In the genomic region with DNA sequence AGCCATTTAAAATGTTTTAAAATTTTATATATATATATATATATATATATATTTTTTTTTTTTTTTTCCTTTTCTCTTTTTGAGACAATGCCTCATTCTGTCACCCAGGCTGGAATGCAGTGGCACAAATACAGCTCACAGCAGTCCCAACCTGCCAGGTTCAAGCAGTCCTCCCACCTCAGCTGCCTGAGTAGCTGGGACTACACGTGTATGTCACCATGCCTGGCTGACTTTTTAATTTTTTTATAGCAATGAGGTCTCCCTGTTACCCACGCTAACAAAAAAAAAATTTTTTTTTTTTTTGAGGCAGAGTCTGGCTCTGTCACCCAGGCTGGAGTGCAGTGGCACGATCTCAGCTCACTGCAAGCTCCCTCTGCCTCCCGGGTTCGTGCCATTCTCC, we compare ENCODE assay signal across 7 cellular contexts. TPM values are rescaled to one million over a fixed set of nuclear protein-coding genes. Genes with fewer than 3 reads are reported as not detected.
DNase-seq lines count a peak whose midpoint lies in the region; ATAC-seq and TF ChIP-seq lines count a peak whose summit lies in the region.
"Not testable (repeated sequence)": the region's sequence is repeated elsewhere in the genome, so short reads cannot be mapped to it uniquely, and the experiment has no call there.

No MANE protein-coding gene starts in this region.

- WGBS in trophoblast cell (ENCODE audit: extremely low coverage, insufficient coverage, insufficient read length): no CpG with 5 or more reads among the region's 5 CpGs

- H3K4me3 Mint-ChIP-seq in activated T-helper 2 cell treated with anti-CD3 and anti-CD28 coated beads, Interferon-gamma antibody, Interleukin-2, Interleukin-4, amounts not matched to agents 10 μg/mL and 5 μg/mL and 100 μg/mL, durations not matched to agents 14 hours and 24 hours and 36 hours (ENCODE audit: low read depth); chondrocyte (ENCODE audit: unreplicated experiment); memory B cell; stimulated activated memory B cell treated with anti-CD40 and anti-IgM and Interleukin-4, amounts not matched to agents 10 μg/mL and 1 μg/mL and 100 μg/mL, for 72 hours: not testable (repeated sequence)

- H3K4ac ChIP-seq in trophoblast cell (ENCODE audit: low read depth, low read length): peak overlapping the region; percentile 93

- peaks cover 15% of the 10 kb centered on the region in 2 experiments for H3K36me3 ChIP-seq in trophoblast cell (ENCODE audit: control insufficient read depth in 1 of 2, insufficient read depth in 2 of 2, low read length in 2 of 2)

- H3K23ac ChIP-seq in trophoblast cell (ENCODE audit: low read length): not testable (repeated sequence)

- H4K91ac ChIP-seq in trophoblast cell (ENCODE audit: low read depth, low read length): not testable (repeated sequence)

- not testable (repeated sequence) for H2BK12ac ChIP-seq in trophoblast cell (ENCODE audit: low read length)

- ATAC-seq in memory B cell (ENCODE audit: low read depth); stimulated activated memory B cell treated with anti-CD40 and anti-IgM and Interleukin-4, amounts not matched to agents 10 μg/mL and 1 μg/mL and 100 μg/mL, for 72 hours: not testable (repeated sequence)

- peak overlapping the region; percentile 12 for H3K27ac ChIP-seq in AG04450 (ENCODE audit: low read depth, low read length)
- not testable (repeated sequence) for H3K27ac ChIP-seq in trophoblast cell (ENCODE audit: low read depth, low read length)

- H3K79me2 ChIP-seq in trophoblast cell (ENCODE audit: control insufficient read depth, insufficient read depth, low read length, poor library complexity): peaks cover 31% of the 10 kb centered on the region

- not testable (repeated sequence) for H2AFZ ChIP-seq in trophoblast cell (ENCODE audit: insufficient read depth, low read length, poor library complexity)

- not testable (repeated sequence) for H3K27me3 Mint-ChIP-seq in activated T-helper 2 cell treated with anti-CD3 and anti-CD28 coated beads, Interferon-gamma antibody, Interleukin-2, Interleukin-4, amounts not matched to agents 10 μg/mL and 5 μg/mL and 100 μg/mL, durations not matched to agents 14 hours and 24 hours and 36 hours (ENCODE audit: low read depth); chondrocyte (ENCODE audit: low read depth); memory B cell; stimulated activated memory B cell treated with anti-CD40 and anti-IgM and Interleukin-4, amounts not matched to agents 10 μg/mL and 1 μg/mL and 100 μg/mL, for 72 hours

- intact Hi-C loops in activated T-helper 2 cell treated with anti-CD3 and anti-CD28 coated beads, Interferon-gamma antibody, Interleukin-2, Interleukin-4, amounts not matched to agents 10 μg/mL and 5 μg/mL and 100 μg/mL, durations not matched to agents 14 hours and 24 hours and 36 hours (cut with micrococcal nuclease): loop anchor here (10.0 kb wide), 1 partner anchor 54 kb away; no protein-coding TSS in a partner anchor

- not testable (repeated sequence) for H3K27me3 ChIP-seq in AG04450 (ENCODE audit: control insufficient read depth, insufficient read depth, low read length); trophoblast cell (ENCODE audit: insufficient read depth, low read length)

- not testable (repeated sequence) for H3K4me3 ChIP-seq in AG04450 (ENCODE audit: low read depth, low read length); trophoblast cell (ENCODE audit: low read depth, low read length)

- not testable (repeated sequence) for H4K8ac ChIP-seq in trophoblast cell (ENCODE audit: low read depth, low read length)

- H3K4me2 ChIP-seq in trophoblast cell (ENCODE audit: low read length): not testable (repeated sequence)

- H2BK5ac ChIP-seq in trophoblast cell (ENCODE audit: low read depth, low read length, poor library complexity): not testable (repeated sequence)

- POLR2A ChIA-PET in AG04450 (lab: Yijun Ruan, JAX): interaction anchor here (1.1 kb wide), 1 partner anchor 32 kb away, joined by 4 read pairs; no protein-coding TSS in a partner anchor

- not testable (repeated sequence) for H4K12ac ChIP-seq in trophoblast cell (ENCODE audit: low read depth, low read length)

- not testable (repeated sequence) for H3K9ac ChIP-seq in trophoblast cell (ENCODE audit: low read length)

- not testable (repeated sequence) for H2AK5ac ChIP-seq in trophoblast cell (ENCODE audit: low read length)

- peaks cover 69% of the 10 kb centered on the region for H3K36me3 Mint-ChIP-seq in activated T-helper 2 cell treated with anti-CD3 and anti-CD28 coated beads, Interferon-gamma antibody, Interleukin-2, Interleukin-4, amounts not matched to agents 10 μg/mL and 5 μg/mL and 100 μg/mL, durations not matched to agents 14 hours and 24 hours and 36 hours (ENCODE audit: low read depth)
- peaks cover 10% of the 10 kb centered on the region for H3K36me3 Mint-ChIP-seq in chondrocyte (ENCODE audit: low read depth)
- peaks cover 35% of the 10 kb centered on the region for H3K36me3 Mint-ChIP-seq in memory B cell
- peaks cover 52% of the 10 kb centered on the region for H3K36me3 Mint-ChIP-seq in stimulated activated memory B cell treated with anti-CD40 and anti-IgM and Interleukin-4, amounts not matched to agents 10 μg/mL and 1 μg/mL and 100 μg/mL, for 72 hours

- peak overlapping the region; percentile 46 for H3K27ac Mint-ChIP-seq in activated T-helper 2 cell treated with anti-CD3 and anti-CD28 coated beads, Interferon-gamma antibody, Interleukin-2, Interleukin-4, amounts not matched to agents 10 μg/mL and 5 μg/mL and 100 μg/mL, durations not matched to agents 14 hours and 24 hours and 36 hours
- H3K27ac Mint-ChIP-seq in chondrocyte (ENCODE audit: unreplicated experiment): peak overlapping the region; percentile 68
- H3K27ac Mint-ChIP-seq in memory B cell: peak overlapping the region; percentile 62
- H3K27ac Mint-ChIP-seq in stimulated activated memory B cell treated with anti-CD40 and anti-IgM and Interleukin-4, amounts not matched to agents 10 μg/mL and 1 μg/mL and 100 μg/mL, for 72 hours: peak overlapping the region; percentile 15

- not testable (repeated sequence) for H3K9me3 ChIP-seq in AG04450 (ENCODE audit: control insufficient read depth, insufficient read depth, low read length); trophoblast cell (ENCODE audit: insufficient read depth, low read depth, low read length)

- DNase-seq in AG04450 (ENCODE audit: low read depth, low spot score); activated T-helper 2 cell treated with anti-CD3 and anti-CD28 coated beads, Interferon-gamma antibody, Interleukin-2, Interleukin-4, amounts not matched to agents 10 μg/mL and 5 μg/mL and 100 μg/mL, durations not matched to agents 14 hours and 24 hours and 36 hours (ENCODE audit: low spot score); chondrocyte (ENCODE audit: low spot score); memory B cell (ENCODE audit: low spot score in 2 of 2): not testable (repeated sequence)
- DNase-seq in NCI-H2171 treated with DMSO at 0.1 percent for 48 hours (lab: John Stamatoyannopoulos, UW): peak; percentile 19
- peak in 1 of 2 donors; percentile 36 for DNase-seq in trophoblast cell

- not testable (repeated sequence) for H3K18ac ChIP-seq in trophoblast cell (ENCODE audit: low read length)

- not testable (repeated sequence) for H3K79me1 ChIP-seq in trophoblast cell (ENCODE audit: low read length)

- not testable (repeated sequence) for H3K14ac ChIP-seq in trophoblast cell (ENCODE audit: low read length)

- CTCF ChIA-PET in AG04450 (lab: Charles Lee): interaction anchor here (0.7 to 0.8 kb wide), 2 partner anchors 63 to 258 kb away, joined by 3 to 5 read pairs; no protein-coding TSS in a partner anchor

- H3K9me3 Mint-ChIP-seq in activated T-helper 2 cell treated with anti-CD3 and anti-CD28 coated beads, Interferon-gamma antibody, Interleukin-2, Interleukin-4, amounts not matched to agents 10 μg/mL and 5 μg/mL and 100 μg/mL, durations not matched to agents 14 hours and 24 hours and 36 hours; chondrocyte (ENCODE audit: low read depth); memory B cell; stimulated activated memory B cell treated with anti-CD40 and anti-IgM and Interleukin-4, amounts not matched to agents 10 μg/mL and 1 μg/mL and 100 μg/mL, for 72 hours: not testable (repeated sequence)

- not testable (repeated sequence) for H2BK120ac ChIP-seq in trophoblast cell (ENCODE audit: insufficient read depth, low read length, poor library complexity)

- TF ChIP-seq CTCF in AG04450 (IDR thresholded peaks at IDR 0.05; ENCODE audit: low read depth, low read length); chondrocyte (IDR thresholded peaks at IDR 0.05): not testable (repeated sequence)

- H3K4me1 Mint-ChIP-seq in activated T-helper 2 cell treated with anti-CD3 and anti-CD28 coated beads, Interferon-gamma antibody, Interleukin-2, Interleukin-4, amounts not matched to agents 10 μg/mL and 5 μg/mL and 100 μg/mL, durations not matched to agents 14 hours and 24 hours and 36 hours (ENCODE audit: low read depth): peaks cover 54% of the 10 kb centered on the region
- H3K4me1 Mint-ChIP-seq in chondrocyte (ENCODE audit: low read depth) (peaks cover 54% of the 10 kb centered on the region), memory B cell (peaks cover 38% of the 10 kb centered on the region)
- H3K4me1 Mint-ChIP-seq in stimulated activated memory B cell treated with anti-CD40 and anti-IgM and Interleukin-4, amounts not matched to agents 10 μg/mL and 1 μg/mL and 100 μg/mL, for 72 hours: peaks cover 75% of the 10 kb centered on the region

- H3K4me1 ChIP-seq in trophoblast cell (ENCODE audit: control insufficient read depth in 1 of 2, insufficient read depth in 2 of 2, low read length in 2 of 2): not testable (repeated sequence)

RNA-seq across cellular contexts. Expression of a gene that starts 26.6 kb away (rescaled TPM):
- 71.3 and 73.0 TPM in 2 replicates for polyA plus RNA-seq in AG04450 (2011; rRNA removed)
- 284 and 379 TPM in 2 replicates for polyA minus RNA-seq in AG04450 (2011; rRNA and poly(A)+ RNA removed)
- 121 and 125 TPM in 2 replicates for total RNA-seq in activated T-helper 2 cell treated with anti-CD3 and anti-CD28 coated beads, Interferon-gamma antibody, Interleukin-2, Interleukin-4, amounts not matched to agents 10 μg/mL and 5 μg/mL and 100 μg/mL, durations not matched to agents 14 hours and 24 hours and 36 hours
- total RNA-seq in chondrocyte: 105 to 110 TPM (median 108 TPM) in 3 replicates
- polyA plus RNA-seq in trophoblast cell (2013): 74.9 and 83.2 TPM in 2 replicates

Comparison
In these comparisons a context has a peak if more than half of its experiments do, and no peak if none do; other contexts are left out.
1. H3K27ac Mint-ChIP-seq: peak in every context shown above with its lines; median percentile 68 in chondrocyte; 62 in memory B cell; 46 in activated T-helper 2 cell treated with anti-CD3 and anti-CD28 coated beads, Interferon-gamma antibody, Interleukin-2, Interleukin-4, amounts not matched to agents 10 μg/mL and 5 μg/mL and 100 μg/mL, durations not matched to agents 14 hours and 24 hours and 36 hours; 15 in stimulated activated memory B cell treated with anti-CD40 and anti-IgM and Interleukin-4, amounts not matched to agents 10 μg/mL and 1 μg/mL and 100 μg/mL, for 72 hours.